In the genomic region with DNA sequence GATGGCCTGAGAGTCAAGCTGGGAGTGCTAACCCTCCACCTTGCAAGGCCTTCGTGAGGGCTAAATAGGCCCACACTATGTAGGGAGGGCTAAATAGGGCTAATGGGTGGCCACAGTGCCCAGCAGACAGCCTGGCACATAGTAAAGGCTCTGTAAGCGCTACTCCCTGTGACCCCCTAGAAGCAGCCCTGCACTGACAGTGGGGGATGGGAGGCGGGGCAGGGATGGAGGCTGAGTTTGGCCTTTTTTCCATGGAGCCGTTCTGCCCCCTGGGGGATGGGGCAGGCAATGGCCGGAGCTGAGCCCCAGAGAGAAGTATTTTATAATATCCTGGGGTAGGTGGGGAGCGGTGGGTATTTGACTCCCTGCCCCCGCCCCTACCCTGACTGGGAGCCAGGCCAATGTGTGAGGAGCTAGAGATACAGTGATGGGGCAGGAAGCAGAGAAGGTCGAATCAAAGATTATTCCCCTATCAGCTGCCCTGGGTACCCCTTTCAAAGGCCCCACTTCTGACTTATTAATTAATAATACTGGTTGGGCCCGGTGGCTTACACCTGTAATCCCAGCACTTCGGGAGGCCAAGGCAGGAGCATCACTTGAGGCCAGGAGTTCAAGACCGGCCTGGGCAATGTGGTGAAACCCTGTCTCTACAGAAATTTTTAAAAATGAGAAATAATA, we compare ENCODE assay signal across 8 cellular contexts. TPM values are rescaled to one million over a fixed set of nuclear protein-coding genes. Genes with fewer than 3 reads are reported as not detected.
DNase-seq lines count a peak whose midpoint lies in the region; ATAC-seq and TF ChIP-seq lines count a peak whose summit lies in the region.

No MANE protein-coding gene starts in this region.

- no peaks in the 10 kb centered on the region for H3K9me2 ChIP-seq in HCT116 (ENCODE audit: insufficient read depth)

- CTCF ChIA-PET in HCT116 (lab: Charles Lee): interaction anchor here (0.7 to 5.9 kb wide), 12 partner anchors 9 to 510 kb away, joined by 3 to 67 read pairs (median 6); no protein-coding TSS in a partner anchor

- H3K4me1 Mint-ChIP-seq in effector memory CD8-positive, alpha-beta T cell (ENCODE audit: low read depth in 2 of 2): no peaks in the 10 kb centered on the region

- H3K9me3 Mint-ChIP-seq in effector memory CD8-positive, alpha-beta T cell: no peaks in the 10 kb centered on the region

- WGBS in tibial nerve, 2 donors: 36 to 38% methylated on average over 11 of the region's 11 CpGs

- no peak overlapping the region for H3K27ac Mint-ChIP-seq in effector memory CD8-positive, alpha-beta T cell

- H3K9me3 ChIP-seq in HCT116 (ENCODE audit: control insufficient read depth in 1 of 2, insufficient read depth in 1 of 2, low read depth in 1 of 2, low read length in 2 of 2): no peaks in the 10 kb centered on the region
- no peaks in the 10 kb centered on the region for H3K9me3 ChIP-seq in SJCRH30 (replicated peaks)
- peaks cover 0 to 5% (median 0%) of the 10 kb centered on the region in 4 donors for H3K9me3 ChIP-seq in tibial nerve

- RAD21 ChIA-PET in HCT116 (lab: Charles Lee; ENCODE audit: low non-redundant PET in 1 of 2, low total read pairs in 2 of 2, uncharacterized antibody in 2 of 2, unreplicated experiment in 2 of 2): interaction anchor here (0.5 to 1.5 kb wide), 6 partner anchors 226 to 656 kb away, joined by 3 to 6 read pairs (median 5); no protein-coding TSS in a partner anchor

- H3K36me3 Mint-ChIP-seq in effector memory CD8-positive, alpha-beta T cell (ENCODE audit: insufficient read depth): no peaks in the 10 kb centered on the region

- no peak for TF ChIP-seq EP300 in tibial nerve (IDR thresholded peaks at IDR 0.05)

- POLR2A ChIA-PET in HCT116 (lab: Charles Lee): no interaction called here

- BruUV-seq in HCT116 (replicated peaks; lab: Mats Ljungman, UMichigan): no TSS peak

- TF ChIP-seq POLR2A in HCT116 (IDR thresholded peaks at IDR 0.05; ENCODE audit: borderline replicate concordance, extremely low read depth, insufficient read depth, insufficient read length) (no peak), tibial nerve (IDR thresholded peaks at IDR 0.05) (no peak)

- no peaks in the 10 kb centered on the region for H4K20me1 ChIP-seq in HCT116 (ENCODE audit: insufficient read depth)

- ATAC-seq in HCT116: peak; percentile 96
- no peak for ATAC-seq in effector memory CD8-positive, alpha-beta T cell (replicated peaks)

- H3K27me3 ChIP-seq in HCT116 (ENCODE audit: insufficient read depth, low read length) (no peaks in the 10 kb centered on the region), SJCRH30 (peaks cover 3% of the 10 kb centered on the region; the same call in 1 of the 2 replicates), tibial nerve (peaks cover 0 to 7% of the 10 kb centered on the region in 2 donors)

- no peak overlapping the region for H2AFZ ChIP-seq in HCT116 (ENCODE audit: low read depth, low read length, poor library complexity, severe bottlenecking)

- H3K27ac ChIP-seq in HCT116 (ENCODE audit: low read depth, low read length): no peak overlapping the region
- no peak overlapping the region for H3K27ac ChIP-seq in SJCRH30
- no peak overlapping the region for H3K27ac ChIP-seq in tibial nerve

- TF ChIP-seq CTCF in HCT116 (IDR thresholded peaks at IDR 0.05 in 2 of 3, conservative IDR thresholded peaks at IDR 0.05 in 1 of 3; ENCODE audit: borderline replicate concordance in 1 of 3, insufficient read depth in 1 of 3, low read depth in 2 of 3, low read length in 2 of 3) (peak; percentile 92 to 93 (median 93)), tibial nerve (IDR thresholded peaks at IDR 0.05) (peak; percentile 41 to 77 (median 57))

- H3K4me1 ChIP-seq in HCT116 (ENCODE audit: control insufficient read depth in 1 of 2, insufficient read depth in 2 of 2, low read length in 2 of 2): 0 out of 4 replicates have a peak, but pooled peaks cover 0 to 2% of the 10 kb centered on the region in 2 experiments
- H3K4me1 ChIP-seq in SJCRH30: peaks cover 11% of the 10 kb centered on the region
- H3K4me1 ChIP-seq in tibial nerve: no peaks in the 10 kb centered on the region

- DNase-seq in COLO829 (ENCODE audit: low spot score) (peak; percentile 73), HCT116 (ENCODE audit: low read depth, low spot score) (peak; percentile 41), SJCRH30 (peak; percentile 81 to 90), medulla oblongata (ENCODE audit: extremely low spot score) (peak; percentile 54), tibial nerve (ENCODE audit: low spot score in 2 of 2) (peak in 1 of 2 donors; percentile 12), activated gamma-delta T cell (lab: John Stamatoyannopoulos, UW) (no peak), DMS79 treated with DMSO at 0.1 percent for 48 hours (lab: John Stamatoyannopoulos, UW) (no peak)
- DNase-seq in effector memory CD8-positive, alpha-beta T cell: peak in 2 of 3 experiments; percentile 6 to 12

- H3K36me3 ChIP-seq in HCT116 (ENCODE audit: control insufficient read depth in 1 of 2, insufficient read depth in 2 of 2, low read length in 2 of 2): no peaks in the 10 kb centered on the region
- H3K36me3 ChIP-seq in SJCRH30: no peaks in the 10 kb centered on the region
- H3K36me3 ChIP-seq in tibial nerve: no peaks in the 10 kb centered on the region

- H3K27me3 Mint-ChIP-seq in effector memory CD8-positive, alpha-beta T cell: peaks cover 40 to 52% of the 10 kb centered on the region in 2 donors

- intact Hi-C loops in HCT116 (cut with micrococcal nuclease): loop anchor here (1.0 kb wide), 4 partner anchors 226 to 510 kb away; no protein-coding TSS in a partner anchor

- H3K9ac ChIP-seq in HCT116 (ENCODE audit: low read length): no peak overlapping the region

- no peak overlapping the region for H3K4me3 Mint-ChIP-seq in effector memory CD8-positive, alpha-beta T cell

- H3K4me3 ChIP-seq in HCT116 (replicated peaks in 1 of 2; ENCODE audit: low read depth in 1 of 2, low read length in 2 of 2): no peak overlapping the region
- no peak overlapping the region for H3K4me3 ChIP-seq in SJCRH30
- H3K4me3 ChIP-seq in tibial nerve: no peak overlapping the region

- no peak overlapping the region for H3K4me2 ChIP-seq in HCT116 (ENCODE audit: low read length)

- peak; percentile 97 for TF ChIP-seq RAD21 in HCT116 (IDR thresholded peaks at IDR 0.05; ENCODE audit: low read depth)

- no peaks in the 10 kb centered on the region for H3K79me2 ChIP-seq in HCT116 (ENCODE audit: insufficient read depth, low read length)

TF ChIP-seq in HCT116, 20 proteins besides CTCF, POLR2A, EP300 and RAD21:
- TF ChIP-seq YY1 (IDR thresholded peaks at IDR 0.05; ENCODE audit: extremely low read depth, insufficient replicate concordance, low read depth, low read length) (peak; percentile 43), SRF (IDR thresholded peaks at IDR 0.05; ENCODE audit: low read depth) (no peak), ELF1 (IDR thresholded peaks at IDR 0.05; ENCODE audit: borderline replicate concordance, low read depth) (no peak), JUND (IDR thresholded peaks at IDR 0.05) (no peak), TCF7L2 (IDR thresholded peaks at IDR 0.05; ENCODE audit: borderline replicate concordance, extremely low read depth, insufficient read depth, insufficient read length) (no peak)

RNA-seq across cellular contexts. Expression of gene LACTBL1, which starts 42.3 kb away (rescaled TPM):
- total RNA-seq in HCT116 (2021; ENCODE audit: unreplicated experiment) (not detected), tibial nerve (not detected)
- polyA plus RNA-seq in HCT116 (2012): not detected in 2 replicates
- total RNA-seq in SJCRH30 (2014; rRNA removed; shearing (Covaris generic)): 0.15 and 0.20 TPM in 2 replicates

Comparison
In these comparisons a context has a peak if more than half of its experiments do, and no peak if none do; other contexts are left out.
1. DNase-seq: peak in COLO829 (single experiment), HCT116 (single experiment), SJCRH30 (2 of 2), effector memory CD8-positive, alpha-beta T cell (2 of 3) and medulla oblongata (single experiment); none in activated gamma-delta T cell (single experiment) and DMS79 treated with DMSO at 0.1 percent for 48 hours (single experiment).